Comparison of ENCODE assay signal across 8 cellular contexts in the genomic region with DNA sequence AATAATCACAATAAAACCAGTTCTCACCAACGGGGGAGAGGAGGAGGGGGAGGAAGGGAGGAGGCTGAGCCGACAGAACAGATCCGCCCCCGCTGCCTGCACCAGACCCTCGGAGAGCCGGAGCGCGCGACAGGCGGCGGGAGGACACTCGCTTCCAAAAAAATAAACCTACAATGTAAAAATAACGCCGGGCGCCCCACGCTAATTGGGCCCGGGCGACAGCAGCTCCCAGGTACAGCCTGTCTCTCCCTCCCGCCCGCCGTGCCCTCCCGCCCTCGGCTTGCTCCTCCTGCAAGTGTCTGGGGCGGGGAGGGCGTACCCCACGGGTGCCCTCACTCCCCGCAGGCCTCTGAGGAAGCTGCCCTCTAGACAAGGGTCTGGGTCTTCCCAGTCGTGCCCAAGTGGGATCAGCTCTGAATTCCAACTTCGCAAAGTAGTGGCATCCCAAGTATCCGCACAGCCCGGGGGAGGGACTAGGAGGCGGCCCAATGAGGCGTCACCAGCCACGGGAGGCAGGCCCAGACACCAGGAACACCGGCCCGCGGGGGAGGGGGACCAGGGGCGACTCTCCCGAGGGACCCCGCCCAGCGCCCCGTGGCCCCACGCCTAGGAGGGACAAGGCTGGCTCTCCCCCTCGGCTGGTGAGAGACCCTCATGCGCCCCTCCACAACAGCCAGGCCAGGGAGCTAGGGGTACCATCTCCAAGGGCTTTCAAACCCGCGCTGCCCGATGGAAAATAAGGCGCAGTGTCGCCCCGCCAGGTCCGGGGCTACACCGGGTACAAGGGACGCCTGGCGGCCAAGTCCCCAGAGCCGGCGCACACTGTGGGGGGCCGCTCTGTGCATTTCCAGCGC. TPM values are rescaled to one million over a fixed set of nuclear protein-coding genes. Genes with fewer than 3 reads are reported as not detected.
A peak's percentile ranks its signal among the peaks of the same experiment; 100 is the strongest.
DNase-seq lines count a peak whose midpoint lies in the region; ATAC-seq and TF ChIP-seq lines count a peak whose summit lies in the region.

No MANE protein-coding gene starts in this region.

- no peak for TF ChIP-seq POLR2A in spleen (IDR thresholded peaks at IDR 0.05)

- WGBS in spleen, 5 donors: 0 to 1% (median 0%) methylated on average over 29 to 59 of the region's 59 CpGs

- CTCF ChIA-PET in activated B cell treated with CpG ODN at 0.5 μM for 24 hours (lab: Charles Lee): interaction anchor here (0.9 kb wide), 1 partner anchor 100 kb away, joined by 3 read pairs; no protein-coding TSS in a partner anchor

- H3K27me3 ChIP-seq in spleen (replicated peaks in 1 of 7): no peaks in the 10 kb centered on the region

- H3K4me1 Mint-ChIP-seq in activated B cell treated with CpG ODN at 0.5 μM for 24 hours: peaks cover 53% of the 10 kb centered on the region

- POLR2A ChIA-PET in activated B cell treated with CpG ODN at 0.5 μM for 24 hours (lab: Charles Lee): interaction anchor here (0.5 to 1.6 kb wide), 8 partner anchors 8 to 422 kb away, joined by 3 to 4 read pairs (median 3); a partner anchor contains a TSS

- H3K4me3 ChIP-seq in spleen: peak overlapping the region; percentile 90 to 99 (median 94)

- peaks cover 0 to 14% (median 0%) of the 10 kb centered on the region in 6 donors for H3K36me3 ChIP-seq in spleen

- H3K9me3 ChIP-seq in spleen: no peaks in the 10 kb centered on the region

- DNase-seq in NCI-H1417 (lab: John Stamatoyannopoulos, UW) (peak; percentile 75 to 89 (median 84)), NCI-H1417 treated with DMSO at 0.1 percent for 48 hours (lab: John Stamatoyannopoulos, UW) (no peak), NCI-H2107 (lab: John Stamatoyannopoulos, UW) (peak; percentile 57), activated B cell treated with CpG ODN at 0.5 μM for 24 hours (peak; percentile 60), iris pigment epithelial cell (ENCODE audit: low read depth) (peak; percentile 78), spleen (peak; percentile 93)
- peak; percentile 66 for DNase-seq in central memory CD4-positive, alpha-beta T cell

- H3K4me1 ChIP-seq in spleen: peaks cover 43 to 73% (median 65%) of the 10 kb centered on the region in 6 donors

- TF ChIP-seq CTCF in activated B cell treated with CpG ODN at 0.5 μM for 24 hours (IDR thresholded peaks at IDR 0.05) (no peak), spleen (IDR thresholded peaks at IDR 0.05 in 8 of 11, conservative IDR thresholded peaks at IDR 0.05 in 3 of 11) (peak in 2 of 11 experiments; percentile 13 to 32)

- peak overlapping the region; percentile 81 for H3K27ac Mint-ChIP-seq in activated B cell treated with CpG ODN at 0.5 μM for 24 hours

- peaks cover 3% of the 10 kb centered on the region for H3K36me3 Mint-ChIP-seq in activated B cell treated with CpG ODN at 0.5 μM for 24 hours (ENCODE audit: low read depth)

- H3K27me3 Mint-ChIP-seq in activated B cell treated with CpG ODN at 0.5 μM for 24 hours: no peaks in the 10 kb centered on the region

- intact Hi-C loops in activated B cell treated with CpG ODN at 0.5 μM for 24 hours (cut with micrococcal nuclease) (loop anchor here (1.0 to 10.0 kb wide), 9 partner anchors 15 to 1182 kb away; a partner anchor contains a TSS), spleen (cut with DNase I; ENCODE audit: low total_unique reads) (loop anchor here (10.0 kb wide), 1 partner anchor 198 kb away; no protein-coding TSS in a partner anchor)

- peak overlapping the region; percentile 90 to 98 (median 94) for H3K27ac ChIP-seq in spleen

- H3K9me3 Mint-ChIP-seq in activated B cell treated with CpG ODN at 0.5 μM for 24 hours: no peaks in the 10 kb centered on the region

- ATAC-seq in HG02852 (IDR thresholded peaks at IDR 0.05; ENCODE audit: unreplicated experiment): peak; percentile 38
- ATAC-seq in activated B cell treated with CpG ODN at 0.5 μM for 24 hours (ENCODE audit: low read depth): peak; percentile 20

- peak overlapping the region; percentile 93 for H3K4me3 Mint-ChIP-seq in activated B cell treated with CpG ODN at 0.5 μM for 24 hours

RNA-seq across cellular contexts. Expression of a gene that starts 1.0 kb away (rescaled TPM):
- total RNA-seq in activated B cell treated with CpG ODN at 0.5 μM for 24 hours (136 and 154 TPM in 2 replicates), spleen (100 to 1,000 TPM; 145 to 236 (median 174) TPM)
- 10 to 100 TPM; 13.2 to 60.6 (median 17.2) TPM for polyA plus RNA-seq in spleen
